ENCODE assay signal across 12 cellular contexts in the genomic region with DNA sequence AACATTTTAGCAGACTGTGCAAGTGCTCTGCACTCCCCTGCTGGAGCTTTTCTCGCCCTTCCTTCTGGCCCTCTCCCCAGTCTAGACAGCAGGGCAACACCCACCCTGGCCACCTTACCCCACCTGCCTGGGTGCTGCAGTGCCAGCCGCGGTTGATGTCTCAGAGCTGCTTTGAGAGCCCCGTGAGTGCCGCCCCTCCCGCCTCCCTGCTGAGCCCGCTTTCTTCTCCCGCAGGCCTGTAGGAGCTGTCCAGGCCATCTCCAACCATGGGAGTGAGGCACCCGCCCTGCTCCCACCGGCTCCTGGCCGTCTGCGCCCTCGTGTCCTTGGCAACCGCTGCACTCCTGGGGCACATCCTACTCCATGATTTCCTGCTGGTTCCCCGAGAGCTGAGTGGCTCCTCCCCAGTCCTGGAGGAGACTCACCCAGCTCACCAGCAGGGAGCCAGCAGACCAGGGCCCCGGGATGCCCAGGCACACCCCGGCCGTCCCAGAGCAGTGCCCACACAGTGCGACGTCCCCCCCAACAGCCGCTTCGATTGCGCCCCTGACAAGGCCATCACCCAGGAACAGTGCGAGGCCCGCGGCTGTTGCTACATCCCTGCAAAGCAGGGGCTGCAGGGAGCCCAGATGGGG. TPM values are rescaled to one million over a fixed set of nuclear protein-coding genes. Genes with fewer than 3 reads are reported as not detected.
DNase-seq lines count a peak whose midpoint lies in the region; FAIRE-seq and TF ChIP-seq lines count a peak whose summit lies in the region.
"Had no signal": no experiment of that assay in that cellular context is flagged by ENCODE, and none has a peak within 500 bp of the region (broad histone marks: within the 10 kb centered on the region; RNA-seq: fewer than 3 reads in every experiment).

No MANE protein-coding gene starts in this region.

- WGBS in neuronal stem cell (ENCODE audit: extremely low coverage in 2 of 2, insufficient read length in 2 of 2, insufficient replicate concordance in 1 of 2), 2 donors: no CpG with 5 or more reads among the region's 26 CpGs

- no peak overlapping the region for H3K4me2 ChIP-seq in neuronal stem cell (ENCODE audit: insufficient read depth, low read length, poor library complexity, severe bottlenecking)
- H3K4me2 ChIP-seq: PC-9 had no signal

- H3K27ac ChIP-seq in neuronal stem cell (replicated peaks; ENCODE audit: low read length) (no peak overlapping the region), uterus (no peak overlapping the region)
- H3K27ac ChIP-seq: PC-9 had no signal

- no peak for FAIRE-seq in bronchial epithelial cell (lab: Jason Lieb, UNC)

- H3K36me3 ChIP-seq in bronchial epithelial cell (ENCODE audit: control insufficient read depth, insufficient read depth, low read length) (no peaks in the 10 kb centered on the region), neuronal stem cell (replicated peaks in 1 of 2; ENCODE audit: control insufficient read depth in 2 of 2, insufficient read depth in 2 of 2, low read length in 2 of 2) (peaks cover 0 to 6% of the 10 kb centered on the region in 2 donors), uterus (no peaks in the 10 kb centered on the region)

- no peak for TF ChIP-seq POLR2A in uterus (IDR thresholded peaks at IDR 0.05)

- no peaks in the 10 kb centered on the region for H3K27me3 ChIP-seq in bronchial epithelial cell (ENCODE audit: control insufficient read depth, insufficient read depth, low read length)
- no peaks in the 10 kb centered on the region for H3K27me3 ChIP-seq in neuronal stem cell (ENCODE audit: control insufficient read depth in 3 of 3, insufficient read depth in 3 of 3, low read depth in 1 of 3, low read length in 3 of 3)
- H3K27me3 ChIP-seq in uterus: no peaks in the 10 kb centered on the region

- no peaks in the 10 kb centered on the region for H3K9me3 ChIP-seq in neuronal stem cell (replicated peaks in 1 of 2; ENCODE audit: control insufficient read depth in 2 of 2, insufficient read depth in 1 of 2, low read depth in 1 of 2, low read length in 2 of 2)
- H3K9me3 ChIP-seq in uterus: no peaks in the 10 kb centered on the region

- no peak overlapping the region for H4K91ac ChIP-seq in neuronal stem cell (ENCODE audit: low read depth, low read length, poor library complexity)

- peak overlapping the region; percentile 32 for H3K4ac ChIP-seq in neuronal stem cell (ENCODE audit: low read length)

- H2BK15ac ChIP-seq in neuronal stem cell (ENCODE audit: low read length): no peak overlapping the region

- H3K4me3 ChIP-seq in bronchial epithelial cell (ENCODE audit: low read depth, low read length) (no peak overlapping the region), neuronal stem cell (ENCODE audit: low read length in 2 of 2) (no peak overlapping the region), uterus (no peak overlapping the region)
- H3K4me3 ChIP-seq: PC-9 had no signal

- H2BK12ac ChIP-seq in neuronal stem cell (ENCODE audit: low read length): no peak overlapping the region

- no peak overlapping the region for H3K14ac ChIP-seq in neuronal stem cell (ENCODE audit: low read length)

- no peak overlapping the region for H2BK120ac ChIP-seq in neuronal stem cell (ENCODE audit: low read depth, low read length)

- peak overlapping the region; percentile 60 for H3K9ac ChIP-seq in neuronal stem cell (ENCODE audit: low read depth, low read length, poor library complexity)

- H3K79me1 ChIP-seq in neuronal stem cell (ENCODE audit: low read depth, low read length): peaks cover 10% of the 10 kb centered on the region

- peak overlapping the region; percentile 78 for H3K23ac ChIP-seq in neuronal stem cell (ENCODE audit: low read depth, low read length, poor library complexity)

- no peak for TF ChIP-seq CTCF in bronchial epithelial cell (IDR thresholded peaks at IDR 0.05; ENCODE audit: insufficient read depth, low read length, severe bottlenecking)
- TF ChIP-seq CTCF in uterus (IDR thresholded peaks at IDR 0.05): no peak

- H4K8ac ChIP-seq in neuronal stem cell (ENCODE audit: low read depth, low read length): no peak overlapping the region

- no peak overlapping the region for H2AFZ ChIP-seq in neuronal stem cell (ENCODE audit: low read length)
- H2AFZ ChIP-seq: PC-9 had no signal

- peak overlapping the region; percentile 24 for H2BK5ac ChIP-seq in neuronal stem cell (ENCODE audit: low read length)

- intact Hi-C loops in uterus (cut with DNase I; ENCODE audit: low total_unique reads): no loop called here

- DNase-seq in ELR (ENCODE audit: low read depth): peak; percentile 19
- DNase-seq in NCI-H2029 treated with DMSO at 0.1 percent for 48 hours (lab: John Stamatoyannopoulos, UW): peak; percentile 59
- peak; percentile 28 for DNase-seq in bronchial epithelial cell (ENCODE audit: low read depth)
- no peak for DNase-seq in neuronal stem cell (ENCODE audit: low spot score)
- DNase-seq in uterus: no peak
- DNase-seq in activated gamma-delta T cell treated with Interleukin-2 at 50 U/mL for 16 hours: no peak
- no peak for DNase-seq in SW480 (ENCODE audit: low spot score)
- no peak for DNase-seq in NCI-H446 (lab: John Stamatoyannopoulos, UW)
- DNase-seq: CD4-positive, alpha-beta memory T cell; naive thymus-derived CD8-positive, alpha-beta T cell; PC-9; stimulated activated CD4-positive, alpha-beta T cell treated with anti-CD3 and anti-CD28 coated beads, Interleukin-12 subunit alpha, Interleukin-12 subunit beta, amount 100 ng/mL, for 4 hours had no signal

- peak overlapping the region; percentile 27 for H2AK5ac ChIP-seq in neuronal stem cell (ENCODE audit: low read depth, low read length)

- no peak overlapping the region for H3K18ac ChIP-seq in neuronal stem cell (ENCODE audit: low read length)

- peaks cover 5 to 17% of the 10 kb centered on the region in 2 donors for H3K4me1 ChIP-seq in neuronal stem cell (ENCODE audit: control insufficient read depth in 2 of 2, insufficient read depth in 1 of 2, low read depth in 1 of 2, low read length in 2 of 2)
- H3K4me1 ChIP-seq in uterus: no peaks in the 10 kb centered on the region

RNA-seq across cellular contexts. Expression of a gene that starts 3.1 kb away (rescaled TPM):
- total RNA-seq in bronchial epithelial cell: 19.1 and 21.1 TPM in 2 replicates
- 50.1 TPM for polyA plus RNA-seq in neuronal stem cell (2013, experiment 1 of 2)
- 49.6 TPM for polyA plus RNA-seq in neuronal stem cell (2013, experiment 2 of 2)
- 10 to 100 TPM; 23.1 to 48.3 (median 35.6) TPM for total RNA-seq in uterus

RNA-seq across cellular contexts. Expression of a gene that starts 42.5 kb away (rescaled TPM):
- total RNA-seq in bronchial epithelial cell: 101 and 176 TPM in 2 replicates
- polyA plus RNA-seq in neuronal stem cell (2013, experiment 1 of 2): 66.1 TPM
- 64.7 TPM for polyA plus RNA-seq in neuronal stem cell (2013, experiment 2 of 2)
- total RNA-seq in uterus: 100 to 1,000 TPM in 1 of 4 donors, 10 to 100 TPM in 3; 29.7 to 500 (median 79.1) TPM

Comparison
In these comparisons a context has a peak if more than half of its experiments do, and no peak if none do; other contexts are left out.
1. DNase-seq: peak in ELR (single experiment), NCI-H2029 treated with DMSO at 0.1 percent for 48 hours (single experiment) and bronchial epithelial cell (single experiment); none in neuronal stem cell (single experiment), uterus (0 of 2), activated gamma-delta T cell treated with Interleukin-2 at 50 U/mL for 16 hours (single experiment), SW480 (single experiment) and NCI-H446 (0 of 2).